Comparison of ENCODE assay signal across 18 cellular contexts in genomic region chr2:98521266-98521665, GRCh38.
"Had no signal": no experiment of that assay in that cellular context is flagged by ENCODE, and none has a peak within 500 bp of the region (broad histone marks: within the 10 kb centered on the region; RNA-seq: fewer than 3 reads in every experiment).

No MANE protein-coding gene starts in this region.

- H3K4me1 ChIP-seq: uterus had no signal

- H3K36me3 ChIP-seq: ovary, uterus had no signal

- H3K27me3 ChIP-seq: neutrophil, ovary, spleen, tibial nerve, uterus had no signal

- H3K9me3 ChIP-seq: lower lobe of right lung, neutrophil, ovary, spleen, tibial nerve, uterus had no signal

- DNase-seq: hippocampal formation; kidney glomerular epithelial cell; left cardiac atrium; lower lobe of right lung; mammary epithelial cell; mesenchymal stem cell; naive thymus-derived CD8-positive, alpha-beta T cell; occipital lobe; ovary; right cardiac atrium; small intestine; stimulated activated CD4-positive, alpha-beta T cell treated with anti-CD3 and anti-CD28 coated beads, Interleukin-4, amount 100 ng/mL, for 24 hours; stimulated activated naive CD4-positive, alpha-beta T cell treated with Interleukin-2 at 50 U/mL for 16 hours; stimulated activated naive CD8-positive, alpha-beta T cell treated with anti-CD3 and anti-CD28 coated beads, Interleukin-15, amount 100 ng/mL, for 72 hours; uterus had no signal

- H3K4me3 ChIP-seq: lower lobe of right lung, ovary, spleen, tibial nerve, uterus had no signal

- H3K27ac ChIP-seq: lower lobe of right lung, neutrophil, ovary, tibial nerve, uterus had no signal
